8 cellular contexts compared by ENCODE assay signal in genomic region chr12:106759526-106760183, GRCh38.
DNase-seq lines count a peak whose midpoint lies in the region; ATAC-seq lines count a peak whose summit lies in the region.

No MANE protein-coding gene starts in this region.

- H3K36me3 ChIP-seq in effector memory CD4-positive, alpha-beta T cell (ENCODE audit: control insufficient read depth, insufficient read depth, low read length), result no peaks in the 10 kb centered on the region

- peaks cover 35% of the 10 kb centered on the region for H3K4me1 Mint-ChIP-seq in stimulated activated naive CD8-positive, alpha-beta T cell treated with anti-CD3 and anti-CD28 coated beads, Interleukin-15, amount 100 ng/mL, for 72 hours

- peak overlapping the region; percentile 52 for H3K27ac ChIP-seq in effector memory CD4-positive, alpha-beta T cell (ENCODE audit: insufficient read depth, low read length, poor library complexity, severe bottlenecking)

- DNase-seq in NCI-H2227 (lab: John Stamatoyannopoulos, UW; ENCODE audit: unreplicated experiment), result peak; percentile 45
- DNase-seq in NCI-H2227 treated with DMSO at 0.1 percent for 48 hours (lab: John Stamatoyannopoulos, UW), result no peak
- DNase-seq in effector memory CD4-positive, alpha-beta T cell, result no peak
- DNase-seq in stimulated activated naive CD8-positive, alpha-beta T cell treated with anti-CD3 and anti-CD28 coated beads, Interleukin-15, amount 100 ng/mL, for 72 hours, result no peak
- DNase-seq in activated CD8-positive, alpha-beta memory T cell treated with anti-CD3 and anti-CD28 coated beads, Interleukin-2, amount 50 U/mL, for 48 hours, result no peak

- peak overlapping the region; percentile 92 to 94 for H3K27ac Mint-ChIP-seq in stimulated activated naive CD8-positive, alpha-beta T cell treated with anti-CD3 and anti-CD28 coated beads, Interleukin-15, amount 100 ng/mL, for 72 hours

- ATAC-seq in HG03432 (IDR thresholded peaks at IDR 0.05; ENCODE audit: unreplicated experiment) (peak; percentile 30), GM21381 (IDR thresholded peaks at IDR 0.05; ENCODE audit: unreplicated experiment) (no peak), HG03565 (IDR thresholded peaks at IDR 0.05; ENCODE audit: unreplicated experiment) (no peak)
- ATAC-seq in stimulated activated naive CD8-positive, alpha-beta T cell treated with anti-CD3 and anti-CD28 coated beads, Interleukin-15, amount 100 ng/mL, for 72 hours, result peak; percentile 35

- H3K9me3 ChIP-seq in effector memory CD4-positive, alpha-beta T cell (ENCODE audit: control insufficient read depth, low read length), result no peaks in the 10 kb centered on the region

- H3K4me3 ChIP-seq in effector memory CD4-positive, alpha-beta T cell (ENCODE audit: insufficient read depth, low read depth, low read length, poor library complexity, severe bottlenecking), result peak overlapping the region; percentile 20

- H3K9me3 Mint-ChIP-seq in stimulated activated naive CD8-positive, alpha-beta T cell treated with anti-CD3 and anti-CD28 coated beads, Interleukin-15, amount 100 ng/mL, for 72 hours, result no peaks in the 10 kb centered on the region

- H3K4me1 ChIP-seq in effector memory CD4-positive, alpha-beta T cell (ENCODE audit: control insufficient read depth, insufficient read depth, low read length, poor library complexity, severe bottlenecking), result peaks cover 19% of the 10 kb centered on the region

- no peaks in the 10 kb centered on the region for H3K27me3 Mint-ChIP-seq in stimulated activated naive CD8-positive, alpha-beta T cell treated with anti-CD3 and anti-CD28 coated beads, Interleukin-15, amount 100 ng/mL, for 72 hours

- peak overlapping the region; percentile 79 to 80 for H3K4me3 Mint-ChIP-seq in stimulated activated naive CD8-positive, alpha-beta T cell treated with anti-CD3 and anti-CD28 coated beads, Interleukin-15, amount 100 ng/mL, for 72 hours

- no peaks in the 10 kb centered on the region for H3K27me3 ChIP-seq in effector memory CD4-positive, alpha-beta T cell (replicated peaks; ENCODE audit: control insufficient read depth, insufficient read depth, low read length, poor library complexity, severe bottlenecking)

Comparison
In these comparisons a context has a peak if more than half of its experiments do, and no peak if none do; other contexts are left out.
1. ATAC-seq: peak in HG03432 (single experiment) and stimulated activated naive CD8-positive, alpha-beta T cell treated with anti-CD3 and anti-CD28 coated beads, Interleukin-15, amount 100 ng/mL, for 72 hours (single experiment); none in GM21381 (single experiment) and HG03565 (single experiment).